Comparison of ENCODE assay signal across 26 cellular contexts in genomic region chr2:95039978-95040377, GRCh38. TPM values are rescaled to one million over a fixed set of nuclear protein-coding genes. Genes with fewer than 3 reads are reported as not detected.
A peak's percentile ranks its signal among the peaks of the same experiment; 100 is the strongest.
DNase-seq lines count a peak whose midpoint lies in the region; ATAC-seq and TF ChIP-seq lines count a peak whose summit lies in the region.
"Had no signal": no experiment of that assay in that cellular context is flagged by ENCODE, and none has a peak within 500 bp of the region (broad histone marks: within the 10 kb centered on the region; RNA-seq: fewer than 3 reads in every experiment).

No MANE protein-coding gene starts in this region.

- no peaks in the 10 kb centered on the region for H3K9me3 Mint-ChIP-seq in T-helper 1 cell treated with Interleukin-12 subunit alpha and Interleukin-12 subunit beta and Interleukin-4 antibody, amounts not matched to agents 30 μg/mL and 1 μg/mL, for 36 hours
- H3K9me3 Mint-ChIP-seq in CD4-positive, alpha-beta memory T cell = peaks cover 0 to 2% (median 0%) of the 10 kb centered on the region in 8 donors
- H3K9me3 Mint-ChIP-seq in activated T-helper 17 cell treated with anti-CD3 and anti-CD28 coated beads, Interleukin-2, amount 50 U/mL, for 72 hours = peaks cover 30% of the 10 kb centered on the region
- H3K9me3 Mint-ChIP-seq in naive thymus-derived CD8-positive, alpha-beta T cell = peaks cover 0 to 29% (median 0%) of the 10 kb centered on the region in 9 donors

- POLR2A ChIA-PET in CD4-positive, alpha-beta memory T cell (lab: Charles Lee; ENCODE audit: partially characterized antibody) = interaction anchor here (1.1 to 2.4 kb wide), 2 partner anchors 8 to 23 kb away, joined by 4 to 9 read pairs; no protein-coding TSS in a partner anchor
- POLR2A ChIA-PET in naive thymus-derived CD8-positive, alpha-beta T cell (lab: Charles Lee) = interaction anchor here (0.8 to 6.2 kb wide), 4 partner anchors 9 to 36 kb away, joined by 3 to 65 read pairs (median 4); partner anchors contain the start of gene MAL

- DNase-seq in T-helper 1 cell (no peak), psoas muscle (no peak)
- no peak for DNase-seq in CD4-positive, alpha-beta memory T cell
- no peak for DNase-seq in naive thymus-derived CD8-positive, alpha-beta T cell
- DNase-seq: activated CD4-positive, alpha-beta T cell treated with anti-CD3 and anti-CD28 coated beads, Interleukin-2, amount 50 U/mL, for 1 hour; foreskin keratinocyte; GOT3; heart right ventricle; IMR-90; NCI-H446; RPMI8226; T-helper 17 cell had no signal

- H3K4me1 Mint-ChIP-seq in T-helper 1 cell treated with Interleukin-12 subunit alpha and Interleukin-12 subunit beta and Interleukin-4 antibody, amounts not matched to agents 30 μg/mL and 1 μg/mL, for 36 hours (ENCODE audit: low read depth) = peaks cover 72% of the 10 kb centered on the region
- H3K4me1 Mint-ChIP-seq in CD4-positive, alpha-beta memory T cell = peaks cover 55 to 95% (median 71%) of the 10 kb centered on the region in 4 donors
- peaks cover 55% of the 10 kb centered on the region for H3K4me1 Mint-ChIP-seq in activated T-helper 17 cell treated with anti-CD3 and anti-CD28 coated beads, Interleukin-2, amount 50 U/mL, for 72 hours
- H3K4me1 Mint-ChIP-seq in naive thymus-derived CD8-positive, alpha-beta T cell = peaks cover 63 to 99% (median 90%) of the 10 kb centered on the region in 4 donors
- H3K4me1 Mint-ChIP-seq: CD14-positive monocyte had no signal

- ATAC-seq in activated T-helper 17 cell treated with anti-CD3 and anti-CD28 coated beads, Interleukin-2, amount 50 U/mL, for 72 hours (replicated peaks) = no peak
- ATAC-seq in naive thymus-derived CD8-positive, alpha-beta T cell = peak in 1 of 2 donors; percentile 22
- ATAC-seq in HG03139 (IDR thresholded peaks at IDR 0.05; ENCODE audit: unreplicated experiment) (no peak), GM19452 (IDR thresholded peaks at IDR 0.05; ENCODE audit: unreplicated experiment) (no peak), psoas muscle (no peak)
- ATAC-seq: foreskin keratinocyte, heart right ventricle, T-helper 17 cell had no signal

- peaks cover 43% of the 10 kb centered on the region for H3K4me1 ChIP-seq in CD4-positive, alpha-beta memory T cell (ENCODE audit: insufficient read depth, low read length)
- H3K4me1 ChIP-seq in psoas muscle = peaks cover 9% of the 10 kb centered on the region
- H3K4me1 ChIP-seq: ascending aorta, foreskin keratinocyte, parathyroid adenoma had no signal

- CTCF ChIA-PET in CD4-positive, alpha-beta memory T cell (lab: Charles Lee; ENCODE audit: partially characterized antibody) = interaction anchor here (3.2 to 6.0 kb wide), 2 partner anchors 17 to 38 kb away, joined by 16 to 59 read pairs; no protein-coding TSS in a partner anchor

- H3K4me3 Mint-ChIP-seq in T-helper 1 cell treated with Interleukin-12 subunit alpha and Interleukin-12 subunit beta and Interleukin-4 antibody, amounts not matched to agents 30 μg/mL and 1 μg/mL, for 36 hours = no peak overlapping the region
- H3K4me3 Mint-ChIP-seq in CD4-positive, alpha-beta memory T cell = peak overlapping the region in 2 of 8 donors; percentile 16 to 37
- H3K4me3 Mint-ChIP-seq in activated T-helper 17 cell treated with anti-CD3 and anti-CD28 coated beads, Interleukin-2, amount 50 U/mL, for 72 hours = no peak overlapping the region
- H3K4me3 Mint-ChIP-seq in naive thymus-derived CD8-positive, alpha-beta T cell = peak overlapping the region in 2 of 10 donors; percentile 3 to 12
- H3K4me3 Mint-ChIP-seq: CD14-positive monocyte; dendritic cell treated with granulocyte-macrophage colony-stimulating factor and Interleukin-4, amounts not matched to agents 40 ng/mL and 50 ng/mL, for 4 days; T-helper 17 cell had no signal

- 84 to 89% (median 85%) methylated on average over 6 of the region's 6 CpGs for WGBS in psoas muscle, 3 donors

- peaks cover 66% of the 10 kb centered on the region for H3K36me3 Mint-ChIP-seq in T-helper 1 cell treated with Interleukin-12 subunit alpha and Interleukin-12 subunit beta and Interleukin-4 antibody, amounts not matched to agents 30 μg/mL and 1 μg/mL, for 36 hours (ENCODE audit: low read depth)
- H3K36me3 Mint-ChIP-seq in CD4-positive, alpha-beta memory T cell = peaks cover 23 to 40% of the 10 kb centered on the region in 2 donors
- peaks cover 56% of the 10 kb centered on the region for H3K36me3 Mint-ChIP-seq in activated T-helper 17 cell treated with anti-CD3 and anti-CD28 coated beads, Interleukin-2, amount 50 U/mL, for 72 hours (ENCODE audit: low read depth)
- peaks cover 0 to 27% (median 3%) of the 10 kb centered on the region in 3 donors for H3K36me3 Mint-ChIP-seq in naive thymus-derived CD8-positive, alpha-beta T cell
- H3K36me3 Mint-ChIP-seq: CD14-positive monocyte had no signal

- no peaks in the 10 kb centered on the region for H3K27me3 ChIP-seq in CD4-positive, alpha-beta memory T cell (ENCODE audit: insufficient read depth, low read length)
- no peaks in the 10 kb centered on the region for H3K27me3 ChIP-seq in psoas muscle (ENCODE audit: insufficient read depth in 3 of 3, low read length in 2 of 3)
- H3K27me3 ChIP-seq: ascending aorta, heart right ventricle, right atrium auricular region had no signal

- no peak overlapping the region for H3K4me3 ChIP-seq in CD4-positive, alpha-beta memory T cell (ENCODE audit: low read length in 2 of 2)
- H3K4me3 ChIP-seq in psoas muscle = no peak overlapping the region
- H3K4me3 ChIP-seq: ascending aorta, cardiac muscle cell, esophagus muscularis mucosa, heart right ventricle, lung, right atrium auricular region had no signal

- no peak overlapping the region for H3K27ac ChIP-seq in CD4-positive, alpha-beta memory T cell (ENCODE audit: low read depth, low read length)
- no peak overlapping the region for H3K27ac ChIP-seq in psoas muscle
- H3K27ac ChIP-seq: 22Rv1, ascending aorta, cardiac muscle cell, foreskin keratinocyte, heart right ventricle, parathyroid adenoma, right atrium auricular region had no signal

- no peaks in the 10 kb centered on the region for H3K36me3 ChIP-seq in CD4-positive, alpha-beta memory T cell (ENCODE audit: insufficient read depth, low read length)
- H3K36me3 ChIP-seq in psoas muscle (ENCODE audit: insufficient read depth in 1 of 2, low read depth in 1 of 2) = no peaks in the 10 kb centered on the region
- H3K36me3 ChIP-seq: ascending aorta, cardiac muscle cell, esophagus muscularis mucosa, heart right ventricle, right atrium auricular region had no signal

- no peak for TF ChIP-seq CTCF in psoas muscle (IDR thresholded peaks at IDR 0.05)

- no peaks in the 10 kb centered on the region for H3K9me3 ChIP-seq in CD4-positive, alpha-beta memory T cell (ENCODE audit: control insufficient read depth in 1 of 2, low read length in 2 of 2)
- H3K9me3 ChIP-seq in psoas muscle = no peaks in the 10 kb centered on the region
- H3K9me3 ChIP-seq: ascending aorta, esophagus muscularis mucosa, heart right ventricle, right atrium auricular region had no signal

- H3K27ac Mint-ChIP-seq in T-helper 1 cell treated with Interleukin-12 subunit alpha and Interleukin-12 subunit beta and Interleukin-4 antibody, amounts not matched to agents 30 μg/mL and 1 μg/mL, for 36 hours = peak overlapping the region; percentile 50
- peak overlapping the region; percentile 37 to 90 (median 72) for H3K27ac Mint-ChIP-seq in CD4-positive, alpha-beta memory T cell
- peak overlapping the region; percentile 87 for H3K27ac Mint-ChIP-seq in activated T-helper 17 cell treated with anti-CD3 and anti-CD28 coated beads, Interleukin-2, amount 50 U/mL, for 72 hours
- peak overlapping the region; percentile 59 to 97 (median 80) for H3K27ac Mint-ChIP-seq in naive thymus-derived CD8-positive, alpha-beta T cell
- H3K27ac Mint-ChIP-seq: CD14-positive monocyte; dendritic cell treated with granulocyte-macrophage colony-stimulating factor and Interleukin-4, amounts not matched to agents 40 ng/mL and 50 ng/mL, for 4 days had no signal

- no peaks in the 10 kb centered on the region for H3K27me3 Mint-ChIP-seq in T-helper 1 cell treated with Interleukin-12 subunit alpha and Interleukin-12 subunit beta and Interleukin-4 antibody, amounts not matched to agents 30 μg/mL and 1 μg/mL, for 36 hours (ENCODE audit: low read depth)
- H3K27me3 Mint-ChIP-seq in CD4-positive, alpha-beta memory T cell = no peaks in the 10 kb centered on the region
- no peaks in the 10 kb centered on the region for H3K27me3 Mint-ChIP-seq in activated T-helper 17 cell treated with anti-CD3 and anti-CD28 coated beads, Interleukin-2, amount 50 U/mL, for 72 hours
- no peaks in the 10 kb centered on the region for H3K27me3 Mint-ChIP-seq in naive thymus-derived CD8-positive, alpha-beta T cell
- H3K27me3 Mint-ChIP-seq: T-helper 17 cell had no signal

- intact Hi-C loops in CD4-positive, alpha-beta memory T cell (cut with micrococcal nuclease) = no loop called here
- intact Hi-C loops in psoas muscle (cut with DNase I) = no loop called here

RNA-seq across cellular contexts. Expression of gene MAL, which starts 14.5 kb away (rescaled TPM):
- 100 to 1,000 TPM; 108 to 113 TPM for total RNA-seq in CD4-positive, alpha-beta memory T cell
- polyA plus RNA-seq in CD4-positive, alpha-beta memory T cell = 100 to 1,000 TPM; 271 to 274 TPM
- 10 to 100 TPM; 47.2 to 65.9 TPM for total RNA-seq in activated T-helper 17 cell treated with anti-CD3 and anti-CD28 coated beads, Interleukin-2, amount 50 U/mL, for 72 hours
- 100 to 1,000 TPM; 116 to 117 TPM for total RNA-seq in naive thymus-derived CD8-positive, alpha-beta T cell
- polyA plus RNA-seq in naive thymus-derived CD8-positive, alpha-beta T cell = 100 to 1,000 TPM; 158 to 284 (median 273) TPM
- total RNA-seq in psoas muscle = under 1 TPM in 3 of 4 donors, not detected in 1; 0.53 to 0.92 (median 0.71) TPM
- polyA plus RNA-seq in psoas muscle = 1 to 10 TPM in 2 of 3 donors, under 1 TPM in 1; 0.95 to 1.5 (median 1.5) TPM
- total RNA-seq: ascending aorta, cardiac muscle cell, foreskin keratinocyte, IMR-90 had no signal
- polyA plus RNA-seq: cardiac muscle cell, foreskin keratinocyte, IMR-90, neural cell had no signal

Comparison
In these comparisons a context has a peak if more than half of its experiments do, and no peak if none do; other contexts are left out.
1. RNA of gene MAL, which starts 14.5 kb away (total RNA-seq): 116 to 117 TPM in naive thymus-derived CD8-positive, alpha-beta T cell, 108 to 113 TPM in CD4-positive, alpha-beta memory T cell and 47.2 to 65.9 TPM in activated T-helper 17 cell treated with anti-CD3 and anti-CD28 coated beads, Interleukin-2, amount 50 U/mL, for 72 hours; 0.53 to 0.92 TPM in psoas muscle; every median in the first group is over 10 times any median in the second.
2. Peak in every context shown above with its lines, with median percentiles within 50 percentile points of each other: H3K27ac Mint-ChIP-seq.